Comparison of ENCODE assay signal across 10 cellular contexts in the genomic region with DNA sequence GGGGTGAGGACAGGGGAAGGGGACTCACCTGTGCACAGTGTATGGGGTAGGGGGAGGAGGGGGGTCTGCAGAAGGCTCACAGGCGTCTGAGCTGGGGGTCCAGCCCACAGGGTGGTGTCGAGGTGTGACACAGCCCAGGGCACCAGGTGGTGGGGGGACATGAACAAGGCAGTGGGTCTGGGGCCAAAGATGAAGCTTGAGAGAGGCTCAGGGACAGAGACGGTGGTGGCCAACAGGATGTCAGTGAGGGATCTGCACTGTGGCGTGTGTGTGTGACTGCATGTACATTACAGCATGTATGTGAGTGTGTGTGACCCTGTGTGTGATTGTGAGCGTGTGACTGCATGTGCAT. TPM values are rescaled to one million over a fixed set of nuclear protein-coding genes. Genes with fewer than 3 reads are reported as not detected.
DNase-seq lines count a peak whose midpoint lies in the region; ATAC-seq and TF ChIP-seq lines count a peak whose summit lies in the region.
"Had no signal": no experiment of that assay in that cellular context is flagged by ENCODE, and none has a peak within 500 bp of the region (broad histone marks: within the 10 kb centered on the region; RNA-seq: fewer than 3 reads in every experiment).

No MANE protein-coding gene starts in this region.

- H3K9me3 ChIP-seq in heart left ventricle (peaks cover 0 to 10% (median 5%) of the 10 kb centered on the region in 12 donors), muscle layer of colon (ENCODE audit: low read length) (no peaks in the 10 kb centered on the region)

- no peak for TF ChIP-seq CTCF in heart left ventricle (IDR thresholded peaks at IDR 0.05)
- no peak for TF ChIP-seq CTCF in GM20000 (IDR thresholded peaks at IDR 0.05; ENCODE audit: extremely low read depth, missing control alignments)

- H3K4me3 ChIP-seq in heart left ventricle: peak overlapping the region in 9 of 12 donors; percentile 54 to 92 (median 74)
- peak overlapping the region; percentile 63 to 98 for H3K4me3 ChIP-seq in muscle layer of colon (ENCODE audit: low read depth in 1 of 2, low read length in 2 of 2)
- peak overlapping the region; percentile 79 for H3K4me3 ChIP-seq in urinary bladder (ENCODE audit: low read depth, low read length)

- no peak for ATAC-seq in heart left ventricle
- no peak for ATAC-seq in Right ventricle myocardium superior (ENCODE audit: poor library complexity)
- ATAC-seq in central memory CD8-positive, alpha-beta T cell (replicated peaks; ENCODE audit: extremely low read depth, poor library complexity, severe bottlenecking): no peak
- ATAC-seq in HG02885 (IDR thresholded peaks at IDR 0.05; ENCODE audit: poor library complexity, unreplicated experiment): no peak

- peaks cover 0 to 6% (median 0%) of the 10 kb centered on the region in 9 donors for H3K27me3 ChIP-seq in heart left ventricle
- H3K27me3 ChIP-seq in muscle layer of colon (ENCODE audit: control insufficient read depth in 1 of 2, insufficient read depth in 2 of 2, low read length in 2 of 2): no peaks in the 10 kb centered on the region

- peak overlapping the region; percentile 87 for H3K4me3 Mint-ChIP-seq in central memory CD8-positive, alpha-beta T cell
- H3K4me3 Mint-ChIP-seq: activated CD8-positive, alpha-beta memory T cell treated with anti-CD3 and anti-CD28 coated beads, Interleukin-2, amount 10 ng/mL, durations not matched to agents 7 days and 5 days had no signal

- H3K27ac ChIP-seq in heart left ventricle (peak overlapping the region; percentile 50 to 92 (median 84)), muscle layer of colon (ENCODE audit: low read depth, low read length) (no peak overlapping the region), urinary bladder (ENCODE audit: low read depth) (no peak overlapping the region)

- H3K27ac Mint-ChIP-seq in central memory CD8-positive, alpha-beta T cell (ENCODE audit: low read depth): no peak overlapping the region
- H3K27ac Mint-ChIP-seq: activated CD8-positive, alpha-beta memory T cell treated with anti-CD3 and anti-CD28 coated beads, Interleukin-2, amount 10 ng/mL, durations not matched to agents 7 days and 5 days had no signal

- intact Hi-C loops in heart left ventricle (cut with DNase I): no loop called here
- intact Hi-C loops in Right ventricle myocardium superior (cut with DNase I): no loop called here

- peak overlapping the region; percentile 76 for H3K9ac ChIP-seq in muscle layer of colon (ENCODE audit: low read length)

- H3K27me3 Mint-ChIP-seq in central memory CD8-positive, alpha-beta T cell: no peaks in the 10 kb centered on the region

- H3K4me1 Mint-ChIP-seq in central memory CD8-positive, alpha-beta T cell: peaks cover 35% of the 10 kb centered on the region

- 49 to 74% (median 54%) methylated on average over 5 of the region's 5 CpGs for WGBS in heart left ventricle, 4 donors
- 37% methylated on average over 5 of the region's 5 CpGs for WGBS in urinary bladder

- peaks cover 2% of the 10 kb centered on the region for H3K36me3 Mint-ChIP-seq in central memory CD8-positive, alpha-beta T cell (ENCODE audit: insufficient read depth)

- no peak for TF ChIP-seq POLR2A in heart left ventricle (IDR thresholded peaks at IDR 0.05)

- H3K36me3 ChIP-seq in heart left ventricle: peaks cover 0 to 14% (median 9%) of the 10 kb centered on the region in 9 donors
- no peaks in the 10 kb centered on the region for H3K36me3 ChIP-seq in muscle layer of colon (ENCODE audit: insufficient read depth, low read length)
- H3K36me3 ChIP-seq in urinary bladder (ENCODE audit: insufficient read depth): no peaks in the 10 kb centered on the region

- no peaks in the 10 kb centered on the region for H3K9me3 Mint-ChIP-seq in central memory CD8-positive, alpha-beta T cell

- no peak for DNase-seq in heart left ventricle
- DNase-seq in Right ventricle myocardium superior: no peak
- no peak for DNase-seq in central memory CD8-positive, alpha-beta T cell (ENCODE audit: low spot score in 2 of 2)
- DNase-seq in GM20000 (ENCODE audit: low spot score): no peak
- DNase-seq in amygdala (lab: John Stamatoyannopoulos, UW): no peak
- DNase-seq: activated CD8-positive, alpha-beta memory T cell treated with anti-CD3 and anti-CD28 coated beads, Interleukin-2, amount 10 ng/mL, durations not matched to agents 7 days and 5 days; NCI-H82 had no signal

- H3K4me1 ChIP-seq in heart left ventricle: peaks cover 0 to 31% (median 13%) of the 10 kb centered on the region in 12 donors
- peaks cover 7% of the 10 kb centered on the region for H3K4me1 ChIP-seq in muscle layer of colon (ENCODE audit: insufficient read depth, low read length)
- no peaks in the 10 kb centered on the region for H3K4me1 ChIP-seq in urinary bladder (ENCODE audit: insufficient read depth)

RNA-seq across cellular contexts. Expression of a gene that starts 1.7 kb away (rescaled TPM):
- total RNA-seq in heart left ventricle: 10 to 100 TPM in 1 of 9 donors, 1 to 10 TPM in 8; 4.3 to 14.1 (median 7.4) TPM
- 10 to 100 TPM in 1 of 2 donors, 1 to 10 TPM in 1; 6.9 to 14.7 TPM for polyA plus RNA-seq in heart left ventricle
- total RNA-seq in Right ventricle myocardium superior: 9.1 TPM
- total RNA-seq in urinary bladder: 44.3 TPM
- 26.4 TPM for polyA plus RNA-seq in urinary bladder

RNA-seq across cellular contexts. Expression of a gene that starts 21.6 kb away (rescaled TPM):
- total RNA-seq in heart left ventricle: not detected
- polyA plus RNA-seq in heart left ventricle: not detected
- total RNA-seq in Right ventricle myocardium superior: not detected
- not detected for total RNA-seq in urinary bladder
- not detected for polyA plus RNA-seq in urinary bladder
- total RNA-seq: activated CD8-positive, alpha-beta memory T cell treated with anti-CD3 and anti-CD28 coated beads, Interleukin-2, amount 10 ng/mL, durations not matched to agents 7 days and 5 days had no signal

RNA-seq across cellular contexts. Expression of a gene that starts 31.6 kb away (rescaled TPM):
- total RNA-seq in heart left ventricle (10 to 100 TPM in 2 of 9 donors, 1 to 10 TPM in 7; 1.8 to 56.6 (median 5.0) TPM), Right ventricle myocardium superior (8.4 TPM), urinary bladder (7.5 TPM)
- polyA plus RNA-seq in heart left ventricle (1 to 10 TPM; 4.2 to 4.7 TPM), urinary bladder (7.7 TPM)

Comparison
In these comparisons a context has a peak if more than half of its experiments do, and no peak if none do; other contexts are left out.
1. H3K27ac ChIP-seq: peak in heart left ventricle (12 of 12); none in muscle layer of colon (single experiment) and urinary bladder (single experiment).
2. Peak in every context shown above with its lines, with median percentiles within 50 percentile points of each other: H3K4me3 ChIP-seq.